10 cellular contexts compared by ENCODE assay signal in the genomic region with DNA sequence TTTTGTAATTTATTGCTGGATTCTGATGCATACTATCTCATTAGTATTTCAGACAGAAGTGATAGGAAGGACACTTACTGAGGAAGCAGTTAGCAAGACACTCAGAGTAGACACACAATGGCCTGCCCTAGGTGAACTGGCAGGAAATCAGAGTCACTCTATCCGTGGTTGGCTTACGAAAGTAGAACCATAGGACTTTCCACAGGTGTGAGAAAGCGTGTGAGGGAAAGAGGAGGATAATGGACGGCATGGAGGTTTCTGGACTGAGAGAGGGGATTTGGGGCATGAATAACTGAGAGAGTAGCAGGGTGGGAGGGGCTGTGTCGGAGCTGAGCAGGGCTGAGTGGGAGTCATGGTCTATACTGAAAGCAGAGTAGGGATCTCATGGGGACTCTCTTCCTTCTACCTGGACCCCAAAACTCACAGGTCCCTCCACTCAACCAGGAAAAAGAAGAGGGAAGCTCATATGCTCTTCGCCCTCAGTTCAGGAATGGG. TPM values are rescaled to one million over a fixed set of nuclear protein-coding genes. Genes with fewer than 3 reads are reported as not detected.
DNase-seq lines count a peak whose midpoint lies in the region; ATAC-seq and TF ChIP-seq lines count a peak whose summit lies in the region.
"Had no signal": no experiment of that assay in that cellular context is flagged by ENCODE, and none has a peak within 500 bp of the region (broad histone marks: within the 10 kb centered on the region; RNA-seq: fewer than 3 reads in every experiment).

No MANE protein-coding gene starts in this region.

- H3K9me3 ChIP-seq in lower lobe of right lung, result no peaks in the 10 kb centered on the region
- H3K9me3 ChIP-seq: vagina had no signal

- no peaks in the 10 kb centered on the region for H3K36me3 ChIP-seq in lower lobe of right lung
- H3K36me3 ChIP-seq: vagina had no signal

- peaks cover 15% of the 10 kb centered on the region for H3K4me1 ChIP-seq in lower lobe of right lung

- H3K4me3 ChIP-seq in GM08714 (ENCODE audit: low read length), result peak overlapping the region; percentile 49; the same call in 1 of the 2 replicates
- no peak overlapping the region for H3K4me3 ChIP-seq in lower lobe of right lung
- H3K4me3 ChIP-seq: vagina had no signal

- H3K27ac ChIP-seq in lower lobe of right lung, result peak overlapping the region; percentile 22
- H3K27ac ChIP-seq: vagina had no signal

- no peaks in the 10 kb centered on the region for H3K27me3 ChIP-seq in lower lobe of right lung (ENCODE audit: low read depth)
- H3K27me3 ChIP-seq: vagina had no signal

- DNase-seq in activated CD4-positive, alpha-beta T cell treated with anti-CD3 and anti-CD28 coated beads, Interleukin-2, amount 50 U/mL, for 1 hour, result peak; percentile 3
- DNase-seq in lower lobe of right lung, result no peak
- DNase-seq in NCI-H1048 (lab: John Stamatoyannopoulos, UW), result no peak
- DNase-seq: NCI-H2081 treated with DMSO at 0.1 percent for 48 hours had no signal

- TF ChIP-seq CTCF in lower lobe of right lung (IDR thresholded peaks at IDR 0.05), result no peak

- ATAC-seq in HG03095 (IDR thresholded peaks at IDR 0.05; ENCODE audit: unreplicated experiment), result peak; percentile 22
- ATAC-seq in lower lobe of right lung, result no peak
- ATAC-seq in HG03175 (IDR thresholded peaks at IDR 0.05; ENCODE audit: unreplicated experiment), result no peak
- no peak for ATAC-seq in GM18907 (IDR thresholded peaks at IDR 0.05; ENCODE audit: unreplicated experiment)
- ATAC-seq: sciatic nerve had no signal

- intact Hi-C loops in lower lobe of right lung (cut with DNase I), result loop anchor here (10.0 kb wide), 1 partner anchor 116 kb away; no protein-coding TSS in a partner anchor

RNA-seq across cellular contexts. Expression of a gene that starts 18.7 kb away (rescaled TPM):
- 12.8 TPM for total RNA-seq in lower lobe of right lung

RNA-seq across cellular contexts. Expression of a gene that starts 26.0 kb away (rescaled TPM):
- total RNA-seq in lower lobe of right lung, result 3.7 TPM

RNA-seq across cellular contexts. Expression of a gene that starts 43.7 kb away (rescaled TPM):
- total RNA-seq in lower lobe of right lung, result not detected
- total RNA-seq: sciatic nerve, vagina had no signal

RNA-seq across cellular contexts. Expression of a gene that starts 43.7 kb away (rescaled TPM):
- not detected for total RNA-seq in lower lobe of right lung
- total RNA-seq: sciatic nerve, vagina had no signal

RNA-seq across cellular contexts. Expression of a gene that starts 59.9 kb away (rescaled TPM):
- total RNA-seq in lower lobe of right lung, result not detected
- total RNA-seq: sciatic nerve, vagina had no signal
